ENCODE assay signal across 32 cellular contexts in genomic region chr3:41357271-41357670, GRCh38.
"Had no signal": no experiment of that assay in that cellular context is flagged by ENCODE, and none has a peak within 500 bp of the region (broad histone marks: within the 10 kb centered on the region; RNA-seq: fewer than 3 reads in every experiment).

No MANE protein-coding gene starts in this region.

- ATAC-seq: activated CD4-positive, CD25-positive, alpha-beta regulatory T cell treated with anti-CD3 and anti-CD28 coated beads, Interleukin-2, amount 50 U/mL, for 24 hours; activated CD8-positive, alpha-beta memory T cell treated with anti-CD3 and anti-CD28 coated beads, Interleukin-2, amount 10 ng/mL, durations not matched to agents 7 days and 5 days; activated CD8-positive, alpha-beta T cell treated with anti-CD3 and anti-CD28 coated beads, Interleukin-2, amount 10 ng/mL, durations not matched to agents 7 days and 5 days; activated T-cell treated with anti-CD3 and anti-CD28 coated beads, Interleukin-2, amount 50 U/mL, for 72 hours; effector memory CD8-positive, alpha-beta T cell; gastrocnemius medialis; heart left ventricle; T-helper 17 cell had no signal

- H3K4me1 Mint-ChIP-seq: activated B cell treated with CpG ODN at 0.5 μM for 24 hours; activated CD8-positive, alpha-beta memory T cell treated with anti-CD3 and anti-CD28 coated beads, Interleukin-2, amount 10 ng/mL, durations not matched to agents 7 days and 5 days; central memory CD8-positive, alpha-beta T cell had no signal

- H3K27ac ChIP-seq: brain microvascular endothelial cell, coronary artery, esophagus muscularis mucosa, foreskin keratinocyte, gastrocnemius medialis, heart left ventricle, WERI-Rb-1 had no signal

- H3K9me3 ChIP-seq: esophagus muscularis mucosa, gastrocnemius medialis, heart left ventricle had no signal

- H3K36me3 ChIP-seq: brain microvascular endothelial cell, esophagus muscularis mucosa, gastrocnemius medialis, heart left ventricle, WERI-Rb-1 had no signal

- FAIRE-seq: astrocyte had no signal

- DNase-seq: activated B cell treated with CpG ODN at 0.5 μM for 24 hours; activated CD4-positive, alpha-beta memory T cell treated with anti-CD3 and anti-CD28 coated beads for 36 hours; activated CD4-positive, alpha-beta T cell treated with anti-CD3 and anti-CD28 coated beads for 48 hours; activated CD8-positive, alpha-beta memory T cell treated with anti-CD3 and anti-CD28 coated beads, Interleukin-2, amount 10 ng/mL, durations not matched to agents 7 days and 5 days; activated CD8-positive, alpha-beta memory T cell treated with anti-CD3 and anti-CD28 coated beads, Interleukin-2, amount 50 U/mL, for 4 hours; activated CD8-positive, alpha-beta T cell treated with anti-CD3 and anti-CD28 coated beads, Interleukin-2, amount 10 ng/mL, durations not matched to agents 7 days and 5 days; activated gamma-delta T cell; activated naive CD4-positive, alpha-beta T cell treated with anti-CD3 and anti-CD28 coated beads, Interleukin-2, amount 50 U/mL, for 16 hours; activated naive CD4-positive, alpha-beta T cell treated with Interleukin-2 at 50 U/mL for 16 hours; activated T-cell treated with anti-CD3 and anti-CD28 coated beads, Interleukin-2, amount 50 U/mL, for 1 hour; activated T-cell treated with anti-CD3 and anti-CD28 coated beads, Interleukin-2, amount 50 U/mL, for 72 hours; amniotic stem cell; brain microvascular endothelial cell; dermis blood vessel endothelial cell; effector CD4-positive, alpha-beta T cell; effector memory CD8-positive, alpha-beta T cell; erythroblast; gastrocnemius medialis; glutamatergic neuron; heart left ventricle; T-helper 1 cell; T-helper 17 cell; T1000; WERI-Rb-1 had no signal

- H3K36me3 Mint-ChIP-seq: activated CD4-positive, alpha-beta memory T cell treated with anti-CD3 and anti-CD28 coated beads for 36 hours; activated CD8-positive, alpha-beta memory T cell treated with anti-CD3 and anti-CD28 coated beads, Interleukin-2, amount 10 ng/mL, durations not matched to agents 7 days and 5 days had no signal

- H3K4me3 ChIP-seq: coronary artery, esophagus muscularis mucosa, gastrocnemius medialis, heart left ventricle had no signal

- H3K4me1 ChIP-seq: foreskin keratinocyte, gastrocnemius medialis had no signal

- H3K9me3 Mint-ChIP-seq: activated B cell treated with CpG ODN at 0.5 μM for 24 hours; activated CD4-positive, alpha-beta memory T cell treated with anti-CD3 and anti-CD28 coated beads for 36 hours; central memory CD8-positive, alpha-beta T cell; effector memory CD8-positive, alpha-beta T cell; T-helper 2 cell treated with Interferon-gamma antibody and Interleukin-4, amounts not matched to agents 5 μg/mL and 100 μg/mL, for 36 hours had no signal

- H3K27me3 ChIP-seq: brain microvascular endothelial cell, esophagus muscularis mucosa, gastrocnemius medialis, heart left ventricle had no signal

- H3K27ac Mint-ChIP-seq: activated B cell treated with CpG ODN at 0.5 μM for 24 hours; activated CD4-positive, alpha-beta memory T cell treated with anti-CD3 and anti-CD28 coated beads for 36 hours; activated CD8-positive, alpha-beta memory T cell treated with anti-CD3 and anti-CD28 coated beads, Interleukin-2, amount 10 ng/mL, durations not matched to agents 7 days and 5 days; activated CD8-positive, alpha-beta T cell treated with anti-CD3 and anti-CD28 coated beads, Interleukin-2, amount 10 ng/mL, durations not matched to agents 7 days and 5 days; activated naive CD8-positive, alpha-beta T cell; activated T-cell treated with anti-CD3 and anti-CD28 coated beads, Interleukin-2, amount 50 U/mL, for 72 hours; T-helper 17 cell; T-helper 2 cell treated with Interferon-gamma antibody and Interleukin-4, amounts not matched to agents 5 μg/mL and 100 μg/mL, for 36 hours had no signal

- H3K27me3 Mint-ChIP-seq: activated B cell treated with CpG ODN at 0.5 μM for 24 hours; activated CD4-positive, alpha-beta memory T cell treated with anti-CD3 and anti-CD28 coated beads for 36 hours; activated CD8-positive, alpha-beta memory T cell treated with anti-CD3 and anti-CD28 coated beads, Interleukin-2, amount 10 ng/mL, durations not matched to agents 7 days and 5 days; activated naive CD8-positive, alpha-beta T cell; central memory CD8-positive, alpha-beta T cell; effector memory CD8-positive, alpha-beta T cell; T-helper 17 cell had no signal

- H3K4me3 Mint-ChIP-seq: activated B cell treated with CpG ODN at 0.5 μM for 24 hours; activated CD4-positive, alpha-beta memory T cell treated with anti-CD3 and anti-CD28 coated beads for 36 hours; activated CD8-positive, alpha-beta memory T cell treated with anti-CD3 and anti-CD28 coated beads, Interleukin-2, amount 10 ng/mL, durations not matched to agents 7 days and 5 days; activated CD8-positive, alpha-beta T cell treated with anti-CD3 and anti-CD28 coated beads, Interleukin-2, amount 10 ng/mL, durations not matched to agents 7 days and 5 days; activated naive CD8-positive, alpha-beta T cell; activated T-cell treated with anti-CD3 and anti-CD28 coated beads, Interleukin-2, amount 50 U/mL, for 72 hours; central memory CD8-positive, alpha-beta T cell; effector memory CD8-positive, alpha-beta T cell; T-helper 17 cell; T-helper 2 cell treated with Interferon-gamma antibody and Interleukin-4, amounts not matched to agents 5 μg/mL and 100 μg/mL, for 36 hours had no signal
